Comparison of ENCODE assay signal across 1 cellular context in the genomic region with DNA sequence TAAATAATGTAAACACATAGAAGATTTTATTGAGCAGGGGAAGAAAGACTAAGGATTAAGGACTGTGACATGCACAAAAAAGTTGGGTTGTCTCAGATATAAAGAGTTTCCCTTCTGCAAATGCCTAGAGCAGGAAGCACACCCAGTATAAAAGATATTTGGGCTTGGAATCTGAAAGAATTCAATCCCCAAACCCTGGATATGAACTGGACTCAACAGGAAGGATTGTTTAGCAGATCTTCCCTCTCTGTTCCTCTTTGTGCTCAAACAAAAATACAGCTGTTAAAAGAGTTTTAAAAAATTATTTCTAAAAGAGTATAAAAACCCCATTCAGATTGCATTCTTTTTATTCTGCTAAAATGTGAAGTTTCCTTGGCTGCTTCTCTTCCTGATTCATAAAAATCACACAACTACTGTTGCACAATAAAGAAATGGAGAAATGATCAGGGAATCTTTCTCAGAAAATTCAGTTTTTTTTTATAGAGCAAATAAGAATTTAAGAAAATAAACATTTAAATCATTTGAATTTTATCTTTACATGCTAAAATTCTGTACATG.
TF ChIP-seq lines count a peak whose summit lies in the region.

No MANE protein-coding gene starts in this region.

TF ChIP-seq in A549, 52 proteins besides CTCF, POLR2A, EP300 and RAD21 (continued from another document):
- TF ChIP-seq HMGXB4 (CRISPR knock-in tag; IDR thresholded peaks at IDR 0.05; ENCODE audit: borderline replicate concordance): no peak
- TF ChIP-seq ZC3H11A (IDR thresholded peaks at IDR 0.05): no peak
- TF ChIP-seq REST (IDR thresholded peaks at IDR 0.05): no peak
